In genomic region chr2:196036442-196036841, GRCh38 we compare ENCODE assay signal across 7 cellular contexts. TPM values are rescaled to one million over a fixed set of nuclear protein-coding genes. Genes with fewer than 3 reads are reported as not detected.
"Had no signal": no experiment of that assay in that cellular context is flagged by ENCODE, and none has a peak within 500 bp of the region (broad histone marks: within the 10 kb centered on the region; RNA-seq: fewer than 3 reads in every experiment).

No MANE protein-coding gene starts in this region.

- H3K27ac ChIP-seq: HL-60 had no signal

- H3K4me3 ChIP-seq: K562 had no signal

- H3K4me1 Mint-ChIP-seq: IgD-negative memory B cell had no signal

- H3K4me3 Mint-ChIP-seq: IgD-negative memory B cell had no signal

- DNase-seq: IMR-90, KBM-7 had no signal

- H3K27ac Mint-ChIP-seq: IgD-negative memory B cell had no signal

- FAIRE-seq: HepG2, HTR-8/SVneo, K562 had no signal

RNA-seq across cellular contexts. Expression of gene DNAH7, which starts 32.2 kb away (rescaled TPM):
- polyA plus RNA-seq: HepG2 had no signal
